12 cellular contexts compared by ENCODE assay signal in the genomic region with DNA sequence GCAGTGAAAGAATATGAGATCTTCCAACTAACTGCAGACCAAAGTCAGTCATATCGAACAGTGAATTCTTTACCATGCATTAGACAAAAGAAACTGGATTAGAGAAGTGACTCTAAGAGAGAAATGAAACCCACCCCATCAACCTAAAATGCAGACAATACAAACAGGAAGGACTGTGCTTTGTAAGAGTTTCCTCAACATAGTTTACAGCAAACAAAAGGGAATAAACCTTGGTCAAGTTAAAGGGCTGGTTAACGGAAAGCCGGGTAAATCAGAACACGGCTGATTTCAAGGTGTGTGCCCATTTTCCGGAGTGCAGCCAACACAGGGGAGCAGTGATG. TPM values are rescaled to one million over a fixed set of nuclear protein-coding genes. Genes with fewer than 3 reads are reported as not detected.
DNase-seq lines count a peak whose midpoint lies in the region; ATAC-seq and TF ChIP-seq lines count a peak whose summit lies in the region.
"Had no signal": no experiment of that assay in that cellular context is flagged by ENCODE, and none has a peak within 500 bp of the region (broad histone marks: within the 10 kb centered on the region; RNA-seq: fewer than 3 reads in every experiment).

No MANE protein-coding gene starts in this region.

- H3K4me1 Mint-ChIP-seq in stimulated activated naive B cell treated with anti-CD40 and anti-IgM and Interleukin-4, amounts not matched to agents 10 μg/mL and 1 μg/mL and 100 μg/mL, for 72 hours: peaks cover 17 to 25% of the 10 kb centered on the region in 2 donors

- TF ChIP-seq POLR2A in ovary (IDR thresholded peaks at IDR 0.05) (no peak), esophagus squamous epithelium (IDR thresholded peaks at IDR 0.05) (no peak)

- WGBS in ovary, 3 donors: 86 to 96% (median 88%) methylated on average over 5 of the region's 5 CpGs
- 74 to 83% methylated on average over 5 of the region's 5 CpGs for WGBS in esophagus squamous epithelium, 2 donors

- H3K36me3 Mint-ChIP-seq in stimulated activated naive B cell treated with anti-CD40 and anti-IgM and Interleukin-4, amounts not matched to agents 10 μg/mL and 1 μg/mL and 100 μg/mL, for 72 hours: peaks cover 0 to 3% of the 10 kb centered on the region in 2 donors

- H3K4me1 ChIP-seq in ovary (ENCODE audit: insufficient read depth) (peaks cover 12% of the 10 kb centered on the region), esophagus squamous epithelium (peaks cover 0 to 43% (median 11%) of the 10 kb centered on the region in 3 donors)

- H3K9me3 ChIP-seq in ovary: no peaks in the 10 kb centered on the region
- no peaks in the 10 kb centered on the region for H3K9me3 ChIP-seq in esophagus squamous epithelium

- peak overlapping the region in 1 of 2 donors; percentile 8 for H3K4me3 Mint-ChIP-seq in stimulated activated naive B cell treated with anti-CD40 and anti-IgM and Interleukin-4, amounts not matched to agents 10 μg/mL and 1 μg/mL and 100 μg/mL, for 72 hours
- H3K4me3 Mint-ChIP-seq: activated CD4-positive, alpha-beta T cell treated with anti-CD3 and anti-CD28 coated beads, Interleukin-2, amount 10 ng/mL, durations not matched to agents 24 days and 14 days; neural progenitor cell had no signal

- H3K27me3 ChIP-seq in ovary (no peaks in the 10 kb centered on the region), esophagus squamous epithelium (no peaks in the 10 kb centered on the region)
- H3K27me3 ChIP-seq: neural progenitor cell had no signal

- no peak for TF ChIP-seq EP300 in ovary (IDR thresholded peaks at IDR 0.05)

- peaks cover 7 to 8% of the 10 kb centered on the region in 2 donors for H3K9me3 Mint-ChIP-seq in stimulated activated naive B cell treated with anti-CD40 and anti-IgM and Interleukin-4, amounts not matched to agents 10 μg/mL and 1 μg/mL and 100 μg/mL, for 72 hours

- no peaks in the 10 kb centered on the region for H3K27me3 Mint-ChIP-seq in stimulated activated naive B cell treated with anti-CD40 and anti-IgM and Interleukin-4, amounts not matched to agents 10 μg/mL and 1 μg/mL and 100 μg/mL, for 72 hours
- H3K27me3 Mint-ChIP-seq: activated CD4-positive, alpha-beta T cell treated with anti-CD3 and anti-CD28 coated beads, Interleukin-2, amount 10 ng/mL, durations not matched to agents 24 days and 14 days had no signal

- TF ChIP-seq CTCF in ovary (IDR thresholded peaks at IDR 0.05) (no peak), esophagus squamous epithelium (IDR thresholded peaks at IDR 0.05) (no peak)

- intact Hi-C loops in ovary (cut with DNase I): no loop called here
- intact Hi-C loops in esophagus squamous epithelium (cut with DNase I): no loop called here

- H3K36me3 ChIP-seq in ovary: no peaks in the 10 kb centered on the region
- H3K36me3 ChIP-seq in esophagus squamous epithelium: peaks cover 0 to 13% (median 0%) of the 10 kb centered on the region in 3 donors
- H3K36me3 ChIP-seq: neural progenitor cell had no signal

- H3K27ac Mint-ChIP-seq in stimulated activated naive B cell treated with anti-CD40 and anti-IgM and Interleukin-4, amounts not matched to agents 10 μg/mL and 1 μg/mL and 100 μg/mL, for 72 hours: peak overlapping the region; percentile 9
- H3K27ac Mint-ChIP-seq: activated CD4-positive, alpha-beta T cell treated with anti-CD3 and anti-CD28 coated beads, Interleukin-2, amount 10 ng/mL, durations not matched to agents 24 days and 14 days had no signal

- H3K4me3 ChIP-seq in ovary (no peak overlapping the region), esophagus squamous epithelium (no peak overlapping the region)
- H3K4me3 ChIP-seq: neural progenitor cell had no signal

- peak overlapping the region; percentile 20 for H3K27ac ChIP-seq in cingulate gyrus (ENCODE audit: low read depth, low read length)
- no peak overlapping the region for H3K27ac ChIP-seq in ovary
- H3K27ac ChIP-seq in esophagus squamous epithelium: peak overlapping the region in 2 of 4 donors; percentile 39 to 73

- ATAC-seq in GM19452 (IDR thresholded peaks at IDR 0.05; ENCODE audit: unreplicated experiment) (peak; percentile 57), HG03025 (IDR thresholded peaks at IDR 0.05; ENCODE audit: low FRiP score, unreplicated experiment) (peak; percentile 80)
- peak; percentile 89 for ATAC-seq in stimulated activated naive B cell treated with anti-CD40 and anti-IgM and Interleukin-4, amounts not matched to agents 10 μg/mL and 1 μg/mL and 100 μg/mL, for 72 hours (replicated peaks)

- no peak for DNase-seq in stimulated activated naive B cell treated with anti-CD40 and anti-IgM and Interleukin-4, amounts not matched to agents 10 μg/mL and 1 μg/mL and 100 μg/mL, for 72 hours
- no peak for DNase-seq in A172 (ENCODE audit: low spot score)
- DNase-seq in ovary: no peak
- no peak for DNase-seq in NCI-H1694 treated with DMSO at 0.1 percent for 48 hours (lab: John Stamatoyannopoulos, UW)
- no peak for DNase-seq in esophagus squamous epithelium (lab: John Stamatoyannopoulos, UW)
- DNase-seq: activated CD4-positive, alpha-beta T cell treated with anti-CD3 and anti-CD28 coated beads, Interleukin-2, amount 10 ng/mL, durations not matched to agents 24 days and 14 days; GDM1; NCI-H748 treated with DMSO at 0.1 percent for 48 hours had no signal

RNA-seq across cellular contexts. Expression of gene SIPA1L2, which starts 39.2 kb away (rescaled TPM):
- 0.77 and 1.2 TPM in 2 replicates for total RNA-seq in A172 (2014; rRNA removed; shearing (Covaris generic))
- total RNA-seq in ovary (10 to 100 TPM; 12.9 to 52.9 (median 31.7) TPM), esophagus squamous epithelium (10 to 100 TPM; 29.5 to 51.3 (median 46.0) TPM)
- polyA plus RNA-seq in ovary: 10 to 100 TPM; 12.3 to 17.7 TPM
